ENCODE assay signal across 9 cellular contexts in genomic region chr6:126312013-126312665, GRCh38. TPM values are rescaled to one million over a fixed set of nuclear protein-coding genes. Genes with fewer than 3 reads are reported as not detected.
DNase-seq lines count a peak whose midpoint lies in the region; ATAC-seq and TF ChIP-seq lines count a peak whose summit lies in the region.
"Had no signal": no experiment of that assay in that cellular context is flagged by ENCODE, and none has a peak within 500 bp of the region (broad histone marks: within the 10 kb centered on the region; RNA-seq: fewer than 3 reads in every experiment).

No MANE protein-coding gene starts in this region.

- no peaks in the 10 kb centered on the region for H3K36me3 Mint-ChIP-seq in activated CD8-positive, alpha-beta T cell treated with anti-CD3 and anti-CD28 coated beads for 36 hours (ENCODE audit: low read depth)
- H3K36me3 Mint-ChIP-seq in activated CD8-positive, alpha-beta T cell treated with anti-CD3 and anti-CD28 coated beads, Interleukin-2, amount 10 ng/mL, durations not matched to agents 7 days and 5 days (ENCODE audit: low read depth), result no peaks in the 10 kb centered on the region
- no peaks in the 10 kb centered on the region for H3K36me3 Mint-ChIP-seq in activated naive CD8-positive, alpha-beta T cell treated with anti-CD3 and anti-CD28 coated beads, Interleukin-2, amount 50 U/mL, for 24 hours (ENCODE audit: low read depth)
- H3K36me3 Mint-ChIP-seq: activated naive CD8-positive, alpha-beta T cell treated with anti-CD3 and anti-CD28 coated beads, Interleukin-2, amount 10 ng/mL, durations not matched to agents 7 days and 5 days had no signal

- intact Hi-C loops in activated CD8-positive, alpha-beta T cell treated with anti-CD3 and anti-CD28 coated beads for 36 hours (cut with micrococcal nuclease), result no loop called here

- no peaks in the 10 kb centered on the region for H3K9me3 ChIP-seq in upper lobe of left lung

- H3K27me3 ChIP-seq in upper lobe of left lung, result no peaks in the 10 kb centered on the region

- peak; percentile 33 for TF ChIP-seq CTCF in activated CD8-positive, alpha-beta T cell treated with anti-CD3 and anti-CD28 coated beads for 36 hours (IDR thresholded peaks at IDR 0.05)
- peak in 2 of 6 experiments; percentile 19 to 23 for TF ChIP-seq CTCF in upper lobe of left lung (IDR thresholded peaks at IDR 0.05)

- no peak overlapping the region for H3K27ac ChIP-seq in upper lobe of left lung

- H3K4me1 Mint-ChIP-seq in activated CD8-positive, alpha-beta T cell treated with anti-CD3 and anti-CD28 coated beads for 36 hours (ENCODE audit: low read depth), result no peaks in the 10 kb centered on the region
- no peaks in the 10 kb centered on the region for H3K4me1 Mint-ChIP-seq in activated CD8-positive, alpha-beta T cell treated with anti-CD3 and anti-CD28 coated beads, Interleukin-2, amount 10 ng/mL, durations not matched to agents 7 days and 5 days (ENCODE audit: low read depth)
- H3K4me1 Mint-ChIP-seq in activated naive CD8-positive, alpha-beta T cell treated with anti-CD3 and anti-CD28 coated beads, Interleukin-2, amount 50 U/mL, for 24 hours, result no peaks in the 10 kb centered on the region
- H3K4me1 Mint-ChIP-seq: activated naive CD8-positive, alpha-beta T cell treated with anti-CD3 and anti-CD28 coated beads, Interleukin-2, amount 10 ng/mL, durations not matched to agents 7 days and 5 days had no signal

- no peaks in the 10 kb centered on the region for H3K4me1 ChIP-seq in upper lobe of left lung

- ATAC-seq in activated CD8-positive, alpha-beta T cell treated with anti-CD3 and anti-CD28 coated beads for 36 hours, result peak; percentile 49
- ATAC-seq in activated CD8-positive, alpha-beta T cell treated with anti-CD3 and anti-CD28 coated beads, Interleukin-2, amount 10 ng/mL, durations not matched to agents 7 days and 5 days, result no peak
- peak; percentile 90 for ATAC-seq in HG02885 (IDR thresholded peaks at IDR 0.05; ENCODE audit: poor library complexity, unreplicated experiment)
- ATAC-seq in upper lobe of left lung (ENCODE audit: low FRiP score in 2 of 2), result no peak
- ATAC-seq in activated naive CD8-positive, alpha-beta T cell treated with anti-CD3 and anti-CD28 coated beads, Interleukin-2, amount 50 U/mL, for 24 hours, result no peak

- H3K27ac Mint-ChIP-seq in activated CD8-positive, alpha-beta T cell treated with anti-CD3 and anti-CD28 coated beads for 36 hours, result no peak overlapping the region
- H3K27ac Mint-ChIP-seq in activated CD8-positive, alpha-beta T cell treated with anti-CD3 and anti-CD28 coated beads, Interleukin-2, amount 10 ng/mL, durations not matched to agents 7 days and 5 days, result no peak overlapping the region
- H3K27ac Mint-ChIP-seq in activated naive CD8-positive, alpha-beta T cell treated with anti-CD3 and anti-CD28 coated beads, Interleukin-2, amount 50 U/mL, for 24 hours, result no peak overlapping the region
- H3K27ac Mint-ChIP-seq: activated naive CD8-positive, alpha-beta T cell treated with anti-CD3 and anti-CD28 coated beads, Interleukin-2, amount 10 ng/mL, durations not matched to agents 7 days and 5 days had no signal

- no peak overlapping the region for H3K4me3 Mint-ChIP-seq in activated CD8-positive, alpha-beta T cell treated with anti-CD3 and anti-CD28 coated beads for 36 hours
- no peak overlapping the region for H3K4me3 Mint-ChIP-seq in activated CD8-positive, alpha-beta T cell treated with anti-CD3 and anti-CD28 coated beads, Interleukin-2, amount 10 ng/mL, durations not matched to agents 7 days and 5 days
- no peak overlapping the region for H3K4me3 Mint-ChIP-seq in activated naive CD8-positive, alpha-beta T cell treated with anti-CD3 and anti-CD28 coated beads, Interleukin-2, amount 50 U/mL, for 24 hours
- H3K4me3 Mint-ChIP-seq: activated naive CD8-positive, alpha-beta T cell treated with anti-CD3 and anti-CD28 coated beads, Interleukin-2, amount 10 ng/mL, durations not matched to agents 7 days and 5 days had no signal

- CTCF ChIA-PET in activated CD8-positive, alpha-beta T cell treated with anti-CD3 and anti-CD28 coated beads for 36 hours (lab: Charles Lee), result no interaction called here
- CTCF ChIA-PET in activated CD8-positive, alpha-beta T cell treated with anti-CD3 and anti-CD28 coated beads, Interleukin-2, amount 10 ng/mL, durations not matched to agents 7 days and 5 days (lab: Charles Lee), result interaction anchor here (0.5 kb wide), 1 partner anchor 700 kb away, joined by 3 read pairs; no protein-coding TSS in a partner anchor

- TF ChIP-seq EP300 in upper lobe of left lung (IDR thresholded peaks at IDR 0.05), result no peak

- POLR2A ChIA-PET in activated CD8-positive, alpha-beta T cell treated with anti-CD3 and anti-CD28 coated beads for 36 hours (lab: Charles Lee), result no interaction called here
- POLR2A ChIA-PET in activated CD8-positive, alpha-beta T cell treated with anti-CD3 and anti-CD28 coated beads, Interleukin-2, amount 10 ng/mL, durations not matched to agents 7 days and 5 days (lab: Charles Lee), result no interaction called here

- DNase-seq in activated CD8-positive, alpha-beta T cell treated with anti-CD3 and anti-CD28 coated beads for 36 hours, result no peak
- DNase-seq in activated CD8-positive, alpha-beta T cell treated with anti-CD3 and anti-CD28 coated beads, Interleukin-2, amount 10 ng/mL, durations not matched to agents 7 days and 5 days, result no peak
- DNase-seq in OCI-M1 (lab: John Stamatoyannopoulos, UW) (peak; percentile 66), iPS-NIHi7 (ENCODE audit: extremely low spot score) (peak; percentile 60), upper lobe of left lung (no peak)
- no peak for DNase-seq in activated T-cell treated with anti-CD3 and anti-CD28 coated beads, Interleukin-2, amount 50 U/mL, for 48 hours
- DNase-seq in activated naive CD8-positive, alpha-beta T cell treated with anti-CD3 and anti-CD28 coated beads, Interleukin-2, amount 50 U/mL, for 24 hours, result no peak
- DNase-seq: activated naive CD8-positive, alpha-beta T cell treated with anti-CD3 and anti-CD28 coated beads, Interleukin-2, amount 10 ng/mL, durations not matched to agents 7 days and 5 days had no signal

- TF ChIP-seq POLR2A in upper lobe of left lung (IDR thresholded peaks at IDR 0.05), result no peak

- no peaks in the 10 kb centered on the region for H3K36me3 ChIP-seq in upper lobe of left lung

- no peak overlapping the region for H3K4me3 ChIP-seq in upper lobe of left lung

- WGBS in upper lobe of left lung, 2 donors, result 94 to 98% methylated on average over 1 of the region's 1 CpG

- H3K27me3 Mint-ChIP-seq in activated CD8-positive, alpha-beta T cell treated with anti-CD3 and anti-CD28 coated beads for 36 hours, result peaks cover 2% of the 10 kb centered on the region
- H3K27me3 Mint-ChIP-seq in activated CD8-positive, alpha-beta T cell treated with anti-CD3 and anti-CD28 coated beads, Interleukin-2, amount 10 ng/mL, durations not matched to agents 7 days and 5 days (ENCODE audit: low read depth), result peaks cover 11% of the 10 kb centered on the region
- H3K27me3 Mint-ChIP-seq in activated naive CD8-positive, alpha-beta T cell treated with anti-CD3 and anti-CD28 coated beads, Interleukin-2, amount 50 U/mL, for 24 hours, result no peaks in the 10 kb centered on the region

- no peaks in the 10 kb centered on the region for H3K9me3 Mint-ChIP-seq in activated CD8-positive, alpha-beta T cell treated with anti-CD3 and anti-CD28 coated beads for 36 hours
- H3K9me3 Mint-ChIP-seq in activated CD8-positive, alpha-beta T cell treated with anti-CD3 and anti-CD28 coated beads, Interleukin-2, amount 10 ng/mL, durations not matched to agents 7 days and 5 days (ENCODE audit: insufficient read depth), result no peaks in the 10 kb centered on the region
- no peaks in the 10 kb centered on the region for H3K9me3 Mint-ChIP-seq in activated naive CD8-positive, alpha-beta T cell treated with anti-CD3 and anti-CD28 coated beads, Interleukin-2, amount 50 U/mL, for 24 hours
- H3K9me3 Mint-ChIP-seq: activated naive CD8-positive, alpha-beta T cell treated with anti-CD3 and anti-CD28 coated beads, Interleukin-2, amount 10 ng/mL, durations not matched to agents 7 days and 5 days had no signal

RNA-seq across cellular contexts. Expression of gene CENPW, which starts 27.8 kb away (rescaled TPM):
- 10 to 100 TPM; 65.8 to 66.5 TPM for total RNA-seq in activated CD8-positive, alpha-beta T cell treated with anti-CD3 and anti-CD28 coated beads for 36 hours
- 10 to 100 TPM; 74.5 to 75.4 TPM for total RNA-seq in activated CD8-positive, alpha-beta T cell treated with anti-CD3 and anti-CD28 coated beads, Interleukin-2, amount 10 ng/mL, durations not matched to agents 7 days and 5 days
- total RNA-seq in upper lobe of left lung, result 1 to 10 TPM in 3 of 6 donors, under 1 TPM in 1, not detected in 2; 0.76 to 7.8 (median 5.0) TPM

Comparison
In these comparisons a context has a peak if more than half of its experiments do, and no peak if none do; other contexts are left out.
1. ATAC-seq: peak in activated CD8-positive, alpha-beta T cell treated with anti-CD3 and anti-CD28 coated beads for 36 hours (single experiment) and HG02885 (single experiment); none in activated CD8-positive, alpha-beta T cell treated with anti-CD3 and anti-CD28 coated beads, Interleukin-2, amount 10 ng/mL, durations not matched to agents 7 days and 5 days (single experiment), upper lobe of left lung (0 of 2) and activated naive CD8-positive, alpha-beta T cell treated with anti-CD3 and anti-CD28 coated beads, Interleukin-2, amount 50 U/mL, for 24 hours (single experiment).
2. DNase-seq: peak in OCI-M1 (single experiment) and iPS-NIHi7 (single experiment); none in activated CD8-positive, alpha-beta T cell treated with anti-CD3 and anti-CD28 coated beads for 36 hours (single experiment), activated CD8-positive, alpha-beta T cell treated with anti-CD3 and anti-CD28 coated beads, Interleukin-2, amount 10 ng/mL, durations not matched to agents 7 days and 5 days (single experiment), upper lobe of left lung (0 of 2), activated T-cell treated with anti-CD3 and anti-CD28 coated beads, Interleukin-2, amount 50 U/mL, for 48 hours (0 of 2) and activated naive CD8-positive, alpha-beta T cell treated with anti-CD3 and anti-CD28 coated beads, Interleukin-2, amount 50 U/mL, for 24 hours (single experiment).
3. RNA of gene CENPW, which starts 27.8 kb away (total RNA-seq): 74.5 to 75.4 TPM in activated CD8-positive, alpha-beta T cell treated with anti-CD3 and anti-CD28 coated beads, Interleukin-2, amount 10 ng/mL, durations not matched to agents 7 days and 5 days and 65.8 to 66.5 TPM in activated CD8-positive, alpha-beta T cell treated with anti-CD3 and anti-CD28 coated beads for 36 hours; 0.76 to 7.8 TPM in upper lobe of left lung; every median in the first group is over 4 times any median in the second.